In genomic region chr17:60077672-60078519, GRCh38 we compare ENCODE assay signal across 8 cellular contexts. TPM values are rescaled to one million over a fixed set of nuclear protein-coding genes. Genes with fewer than 3 reads are reported as not detected.
DNase-seq lines count a peak whose midpoint lies in the region; ATAC-seq and TF ChIP-seq lines count a peak whose summit lies in the region.

No MANE protein-coding gene starts in this region.

- DNase-seq in DMS 273 (lab: John Stamatoyannopoulos, UW; ENCODE audit: unreplicated experiment) (peak; percentile 21), NAMALWA (ENCODE audit: low spot score) (peak; percentile 40), foreskin keratinocyte (no peak), progenitor cell of endocrine pancreas (ENCODE audit: low spot score, unreplicated experiment) (no peak), A172 (ENCODE audit: low spot score) (no peak), mucosa of gallbladder (ENCODE audit: low spot score) (no peak)
- DNase-seq in activated T-cell treated with anti-CD3 and anti-CD28 coated beads, Interleukin-2, amount 50 U/mL, for 72 hours: no peak

- peaks cover 7% of the 10 kb centered on the region in 2 donors for H3K36me3 Mint-ChIP-seq in activated T-cell treated with anti-CD3 and anti-CD28 coated beads, Interleukin-2, amount 50 U/mL, for 72 hours (ENCODE audit: insufficient read depth in 2 of 2)
- peaks cover 5% of the 10 kb centered on the region for H3K36me3 Mint-ChIP-seq in progenitor cell of endocrine pancreas (ENCODE audit: insufficient read depth)

- no peaks in the 10 kb centered on the region for H3K27me3 ChIP-seq in foreskin keratinocyte

- peak overlapping the region; percentile 92 to 96 for H3K4me3 Mint-ChIP-seq in activated T-cell treated with anti-CD3 and anti-CD28 coated beads, Interleukin-2, amount 50 U/mL, for 72 hours
- peak overlapping the region; percentile 85 for H3K4me3 Mint-ChIP-seq in progenitor cell of endocrine pancreas (ENCODE audit: low read depth)

- H3K4me1 Mint-ChIP-seq in activated T-cell treated with anti-CD3 and anti-CD28 coated beads, Interleukin-2, amount 50 U/mL, for 72 hours (ENCODE audit: low read depth): peaks cover 38% of the 10 kb centered on the region
- peaks cover 14% of the 10 kb centered on the region for H3K4me1 Mint-ChIP-seq in progenitor cell of endocrine pancreas (ENCODE audit: low read depth)

- H3K27me3 Mint-ChIP-seq in activated T-cell treated with anti-CD3 and anti-CD28 coated beads, Interleukin-2, amount 50 U/mL, for 72 hours (ENCODE audit: low read depth): no peaks in the 10 kb centered on the region
- H3K27me3 Mint-ChIP-seq in progenitor cell of endocrine pancreas: peaks cover 3% of the 10 kb centered on the region

- no peaks in the 10 kb centered on the region for H3K9me3 Mint-ChIP-seq in activated T-cell treated with anti-CD3 and anti-CD28 coated beads, Interleukin-2, amount 50 U/mL, for 72 hours
- no peaks in the 10 kb centered on the region for H3K9me3 Mint-ChIP-seq in progenitor cell of endocrine pancreas (ENCODE audit: low read depth)

- ATAC-seq in GM21723 (IDR thresholded peaks at IDR 0.05; ENCODE audit: unreplicated experiment) (peak; percentile 29), foreskin keratinocyte (peak; percentile 10)
- ATAC-seq in activated T-cell treated with anti-CD3 and anti-CD28 coated beads, Interleukin-2, amount 50 U/mL, for 72 hours (replicated peaks in 1 of 2): peak; percentile 66 to 68

- H3K4me1 ChIP-seq in foreskin keratinocyte: peaks cover 20% of the 10 kb centered on the region

- TF ChIP-seq CTCF in foreskin keratinocyte (conservative IDR thresholded peaks at IDR 0.05) (no peak), progenitor cell of endocrine pancreas (IDR thresholded peaks at IDR 0.05; ENCODE audit: unreplicated experiment) (no peak)

- peak overlapping the region; percentile 92 for H3K27ac Mint-ChIP-seq in activated T-cell treated with anti-CD3 and anti-CD28 coated beads, Interleukin-2, amount 50 U/mL, for 72 hours
- peak overlapping the region; percentile 74 for H3K27ac Mint-ChIP-seq in progenitor cell of endocrine pancreas

- H3K27ac ChIP-seq in foreskin keratinocyte: peak overlapping the region; percentile 21

RNA-seq across cellular contexts. Expression of gene HEATR6, which starts 0.8 kb away (rescaled TPM):
- 10 to 100 TPM; 27.8 to 36.9 TPM for total RNA-seq in activated T-cell treated with anti-CD3 and anti-CD28 coated beads, Interleukin-2, amount 50 U/mL, for 72 hours
- total RNA-seq in foreskin keratinocyte (14.5 and 20.7 TPM in 2 replicates), progenitor cell of endocrine pancreas (35.0 and 37.0 TPM in 2 replicates), mucosa of gallbladder (21.8 TPM)
- 6.3 and 7.2 TPM in 2 replicates for polyA plus RNA-seq in foreskin keratinocyte
- 10.0 and 18.2 TPM in 2 replicates for total RNA-seq in A172 (2014; rRNA removed; shearing (Covaris generic))

Comparison
In these comparisons a context has a peak if more than half of its experiments do, and no peak if none do; other contexts are left out.
1. DNase-seq: peak in DMS 273 (single experiment) and NAMALWA (single experiment); none in activated T-cell treated with anti-CD3 and anti-CD28 coated beads, Interleukin-2, amount 50 U/mL, for 72 hours (0 of 2), foreskin keratinocyte (0 of 2), progenitor cell of endocrine pancreas (single experiment), A172 (single experiment) and mucosa of gallbladder (single experiment).
2. ATAC-seq: peak in every context shown above with its lines; median percentile 67 in activated T-cell treated with anti-CD3 and anti-CD28 coated beads, Interleukin-2, amount 50 U/mL, for 72 hours; 29 in GM21723; 10 in foreskin keratinocyte.